In the genomic region with DNA sequence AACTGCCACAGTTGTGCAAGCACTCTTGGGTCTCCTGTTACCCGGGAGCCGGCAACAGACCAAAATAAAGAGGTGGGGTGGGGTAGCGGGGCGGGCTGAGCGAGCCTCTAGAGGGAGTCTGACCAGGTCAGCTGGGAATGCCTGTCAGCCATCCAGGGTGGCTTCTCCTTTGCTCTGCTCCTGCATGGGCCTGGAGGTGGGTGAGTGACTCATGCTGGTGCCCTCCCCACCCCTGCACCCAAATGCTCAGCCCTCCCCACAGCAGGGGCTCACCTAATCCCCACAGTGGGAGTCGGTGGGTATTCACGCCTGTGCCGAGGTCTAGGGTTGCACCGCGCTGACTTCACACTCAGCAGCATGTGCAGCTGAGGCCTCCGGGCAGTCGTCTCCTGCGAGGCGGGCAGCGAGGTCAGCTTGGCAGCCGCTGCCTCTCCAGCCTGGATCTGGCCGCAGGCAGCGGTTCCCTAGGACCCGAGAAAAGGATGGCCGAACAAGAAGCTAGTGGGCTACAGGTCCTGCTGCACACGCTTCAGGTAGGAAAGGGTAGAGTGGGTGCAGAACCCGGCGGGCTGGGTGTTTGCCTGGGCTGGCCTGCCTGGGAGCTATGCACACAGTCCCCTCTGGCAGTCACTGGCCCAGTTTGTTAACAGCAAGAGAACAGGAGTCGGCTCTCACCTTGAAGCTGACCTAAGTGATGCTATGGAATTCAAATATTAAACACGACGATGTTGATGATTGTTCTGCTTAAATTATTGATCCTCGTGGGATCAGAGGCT, we compare ENCODE assay signal across 1 cellular context.
TF ChIP-seq lines count a peak whose summit lies in the region.

A gene (plus strand): TSS at position 381 of the 776 bp plus-strand sequence.

TF ChIP-seq in Ishikawa, 13 proteins besides CTCF, POLR2A, EP300 and RAD21:
- no peak for TF ChIP-seq CEBPB (IDR thresholded peaks at IDR 0.05)
- no peak for TF ChIP-seq TAF1 (IDR thresholded peaks at IDR 0.05; ENCODE audit: low read depth)
- no peak for TF ChIP-seq FOXM1 (IDR thresholded peaks at IDR 0.05; ENCODE audit: borderline replicate concordance, low read depth)
- TF ChIP-seq, protein P1, sequence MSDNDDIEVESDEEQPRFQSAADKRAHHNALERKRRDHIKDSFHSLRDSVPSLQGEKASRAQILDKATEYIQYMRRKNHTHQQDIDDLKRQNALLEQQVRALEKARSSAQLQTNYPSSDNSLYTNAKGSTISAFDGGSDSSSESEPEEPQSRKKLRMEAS (IDR thresholded peaks at IDR 0.05), result 0 out of 2 replicates have a peak, but pooled peaks have one; percentile 36
